Comparison of ENCODE assay signal across 31 cellular contexts in the genomic region with DNA sequence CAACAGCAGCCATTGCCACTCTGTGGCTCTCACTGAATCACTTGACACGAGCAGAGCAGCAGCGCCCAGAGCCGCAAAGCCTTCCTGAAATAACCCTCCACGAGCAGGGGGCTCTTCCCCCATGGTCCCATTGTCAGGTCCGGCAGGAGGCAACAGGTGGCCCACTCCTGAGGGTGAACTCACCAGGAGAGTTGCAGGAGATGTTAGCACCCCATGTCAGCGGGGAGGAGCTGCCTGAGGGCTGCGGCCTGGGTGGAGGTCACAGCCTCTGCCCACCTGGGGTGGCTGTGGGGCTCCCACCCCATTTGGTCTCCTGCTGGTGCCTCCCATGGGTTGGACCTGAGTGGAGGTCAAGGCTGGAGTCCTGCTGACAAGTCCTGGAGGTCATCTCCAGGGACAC. TPM values are rescaled to one million over a fixed set of nuclear protein-coding genes. Genes with fewer than 3 reads are reported as not detected.
"Had no signal": no experiment of that assay in that cellular context is flagged by ENCODE, and none has a peak within 500 bp of the region (broad histone marks: within the 10 kb centered on the region; RNA-seq: fewer than 3 reads in every experiment).

No MANE protein-coding gene starts in this region.

- H3K27ac Mint-ChIP-seq: activated CD4-positive, alpha-beta memory T cell treated with anti-CD3 and anti-CD28 coated beads for 36 hours; activated naive CD4-positive, alpha-beta T cell treated with anti-CD3 and anti-CD28 coated beads, Interleukin-2, amount 10 ng/mL, durations not matched to agents 7 days and 5 days; activated naive CD8-positive, alpha-beta T cell; activated naive CD8-positive, alpha-beta T cell treated with anti-CD3 and anti-CD28 coated beads, Interleukin-2, amount 50 U/mL, for 24 hours; activated T-helper 1 cell treated with anti-CD3 and anti-CD28 coated beads, Interleukin-12 subunit alpha, Interleukin-12 subunit beta, Interleukin-2, Interleukin-4 antibody, amounts not matched to agents 30 ng/mL and 10 ng/mL and 1 ng/mL, durations not matched to agents 14 hours and 24 hours and 36 hours; T-helper 1 cell treated with Interleukin-12 subunit alpha and Interleukin-12 subunit beta and Interleukin-4 antibody, amounts not matched to agents 30 μg/mL and 1 μg/mL, for 36 hours; T-helper 2 cell treated with Interferon-gamma antibody and Interleukin-4, amounts not matched to agents 5 μg/mL and 100 μg/mL, for 36 hours had no signal

- H3K4me1 ChIP-seq: SJSA1 had no signal

- ATAC-seq: activated T-cell treated with anti-CD3 and anti-CD28 coated beads, Interleukin-2, amount 50 U/mL, for 4 hours; Panc1 had no signal

- H3K36me3 ChIP-seq: brain microvascular endothelial cell, SJSA1 had no signal

- H3K36me3 Mint-ChIP-seq: activated CD4-positive, alpha-beta memory T cell treated with anti-CD3 and anti-CD28 coated beads for 36 hours; activated naive CD4-positive, alpha-beta T cell treated with anti-CD3 and anti-CD28 coated beads, Interleukin-2, amount 10 ng/mL, durations not matched to agents 7 days and 5 days; activated naive CD8-positive, alpha-beta T cell had no signal

- H3K27ac ChIP-seq: brain microvascular endothelial cell, SJSA1 had no signal

- H3K4me2 ChIP-seq: SK-N-SH had no signal

- H3K9ac ChIP-seq: SK-N-SH had no signal

- H3K9me3 ChIP-seq: SJSA1, SK-N-SH had no signal

- H3K4me1 Mint-ChIP-seq: activated naive CD4-positive, alpha-beta T cell treated with anti-CD3 and anti-CD28 coated beads, Interleukin-2, amount 10 ng/mL, durations not matched to agents 7 days and 5 days; activated naive CD8-positive, alpha-beta T cell treated with anti-CD3 and anti-CD28 coated beads, Interleukin-2, amount 50 U/mL, for 24 hours had no signal

- H3K9me3 Mint-ChIP-seq: activated CD4-positive, alpha-beta memory T cell treated with anti-CD3 and anti-CD28 coated beads for 36 hours; activated naive CD4-positive, alpha-beta T cell treated with anti-CD3 and anti-CD28 coated beads, Interleukin-2, amount 10 ng/mL, durations not matched to agents 7 days and 5 days; activated naive CD8-positive, alpha-beta T cell treated with anti-CD3 and anti-CD28 coated beads, Interleukin-2, amount 50 U/mL, for 24 hours; activated T-cell treated with anti-CD3 and anti-CD28 coated beads, Interleukin-2, amount 50 U/mL, for 4 hours; activated T-helper 1 cell treated with anti-CD3 and anti-CD28 coated beads, Interleukin-12 subunit alpha, Interleukin-12 subunit beta, Interleukin-2, Interleukin-4 antibody, amounts not matched to agents 30 ng/mL and 10 ng/mL and 1 ng/mL, durations not matched to agents 14 hours and 24 hours and 36 hours; T-helper 1 cell treated with Interleukin-12 subunit alpha and Interleukin-12 subunit beta and Interleukin-4 antibody, amounts not matched to agents 30 μg/mL and 1 μg/mL, for 36 hours; T-helper 2 cell treated with Interferon-gamma antibody and Interleukin-4, amounts not matched to agents 5 μg/mL and 100 μg/mL, for 36 hours had no signal

- H3K4me3 ChIP-seq: SJSA1 had no signal

- DNase-seq: activated CD4-positive, alpha-beta memory T cell treated with anti-CD3 and anti-CD28 coated beads for 36 hours; activated CD4-positive, alpha-beta T cell treated with anti-CD3 and anti-CD28 coated beads, Interleukin-2, amount 50 U/mL, for 1 hour; activated CD8-positive, alpha-beta memory T cell treated with anti-CD3 and anti-CD28 coated beads, Interleukin-2, amount 50 U/mL, for 4 hours; activated gamma-delta T cell treated with Interleukin-2 at 50 U/mL for 16 hours; activated naive CD4-positive, alpha-beta T cell treated with anti-CD3 and anti-CD28 coated beads, Interleukin-2, amount 10 ng/mL, durations not matched to agents 7 days and 5 days; activated naive CD8-positive, alpha-beta T cell treated with anti-CD3 and anti-CD28 coated beads, Interleukin-2, amount 50 U/mL, for 24 hours; activated T-cell treated with anti-CD3 and anti-CD28 coated beads for 4 hours; activated T-cell treated with anti-CD3 and anti-CD28 coated beads, Interleukin-2, amount 50 U/mL, for 4 hours; brain microvascular endothelial cell; central memory CD4-positive, alpha-beta T cell; Karpas-422; KBM-7; NCI-H1048; NCI-H1105 treated with DMSO at 0.1 percent for 48 hours; NCI-H1436; NCI-H187; NCI-H2081 treated with DMSO at 0.1 percent for 48 hours; NCI-H226; NCI-H524 treated with DMSO at 0.1 percent for 48 hours; SHP77; SK-N-SH had no signal

- H3K4me3 Mint-ChIP-seq: activated CD4-positive, alpha-beta memory T cell treated with anti-CD3 and anti-CD28 coated beads for 36 hours; activated naive CD4-positive, alpha-beta T cell treated with anti-CD3 and anti-CD28 coated beads, Interleukin-2, amount 10 ng/mL, durations not matched to agents 7 days and 5 days; activated naive CD8-positive, alpha-beta T cell; activated naive CD8-positive, alpha-beta T cell treated with anti-CD3 and anti-CD28 coated beads, Interleukin-2, amount 50 U/mL, for 24 hours; activated T-cell treated with anti-CD3 and anti-CD28 coated beads, Interleukin-2, amount 50 U/mL, for 4 hours; activated T-helper 1 cell treated with anti-CD3 and anti-CD28 coated beads, Interleukin-12 subunit alpha, Interleukin-12 subunit beta, Interleukin-2, Interleukin-4 antibody, amounts not matched to agents 30 ng/mL and 10 ng/mL and 1 ng/mL, durations not matched to agents 14 hours and 24 hours and 36 hours; T-helper 1 cell treated with Interleukin-12 subunit alpha and Interleukin-12 subunit beta and Interleukin-4 antibody, amounts not matched to agents 30 μg/mL and 1 μg/mL, for 36 hours; T-helper 2 cell treated with Interferon-gamma antibody and Interleukin-4, amounts not matched to agents 5 μg/mL and 100 μg/mL, for 36 hours had no signal

RNA-seq across cellular contexts. Expression of gene C3orf22, which starts 12.3 kb away (rescaled TPM):
- total RNA-seq: activated CD4-positive, alpha-beta memory T cell treated with anti-CD3 and anti-CD28 coated beads for 36 hours; activated T-cell treated with anti-CD3 and anti-CD28 coated beads, Interleukin-2, amount 50 U/mL, for 4 hours; activated T-helper 1 cell treated with anti-CD3 and anti-CD28 coated beads, Interleukin-12 subunit alpha, Interleukin-12 subunit beta, Interleukin-2, Interleukin-4 antibody, amounts not matched to agents 30 ng/mL and 10 ng/mL and 1 ng/mL, durations not matched to agents 14 hours and 24 hours and 36 hours; aorta; MCF 10A; NCI-H460; RPMI7951; SJSA1 had no signal
- polyA plus RNA-seq: aorta, SK-N-SH had no signal

RNA-seq across cellular contexts. Expression of gene CHST13, which starts 47.1 kb away (rescaled TPM):
- total RNA-seq: activated CD4-positive, alpha-beta memory T cell treated with anti-CD3 and anti-CD28 coated beads for 36 hours; activated T-cell treated with anti-CD3 and anti-CD28 coated beads, Interleukin-2, amount 50 U/mL, for 4 hours; activated T-helper 1 cell treated with anti-CD3 and anti-CD28 coated beads, Interleukin-12 subunit alpha, Interleukin-12 subunit beta, Interleukin-2, Interleukin-4 antibody, amounts not matched to agents 30 ng/mL and 10 ng/mL and 1 ng/mL, durations not matched to agents 14 hours and 24 hours and 36 hours; MCF 10A; NCI-H460; RPMI7951; SJSA1 had no signal
- polyA plus RNA-seq: aorta had no signal

RNA-seq across cellular contexts. Expression of gene UROC1, which starts 53.5 kb away (rescaled TPM):
- total RNA-seq: activated CD4-positive, alpha-beta memory T cell treated with anti-CD3 and anti-CD28 coated beads for 36 hours; activated T-cell treated with anti-CD3 and anti-CD28 coated beads, Interleukin-2, amount 50 U/mL, for 4 hours; activated T-helper 1 cell treated with anti-CD3 and anti-CD28 coated beads, Interleukin-12 subunit alpha, Interleukin-12 subunit beta, Interleukin-2, Interleukin-4 antibody, amounts not matched to agents 30 ng/mL and 10 ng/mL and 1 ng/mL, durations not matched to agents 14 hours and 24 hours and 36 hours; aorta; MCF 10A; NCI-H460; RPMI7951; SJSA1 had no signal
- polyA plus RNA-seq: aorta, SK-N-SH had no signal
